In genomic region chr6:135181333-135182119, GRCh38 we compare ENCODE assay signal across 8 cellular contexts. TPM values are rescaled to one million over a fixed set of nuclear protein-coding genes. Genes with fewer than 3 reads are reported as not detected.
DNase-seq lines count a peak whose midpoint lies in the region; ATAC-seq and TF ChIP-seq lines count a peak whose summit lies in the region.

No MANE protein-coding gene starts in this region.

- ATAC-seq in HG02970 (IDR thresholded peaks at IDR 0.05; ENCODE audit: low FRiP score, unreplicated experiment) (peak; percentile 9), HG03045 (IDR thresholded peaks at IDR 0.05; ENCODE audit: unreplicated experiment) (no peak)

- no peak for TF ChIP-seq CTCF in GM13976 (IDR thresholded peaks at IDR 0.05; ENCODE audit: borderline replicate concordance, control extremely low read depth, extremely low read depth, insufficient read depth, missing control alignments)

- H3K4me3 ChIP-seq in mononuclear cell (ENCODE audit: low read length) = peak overlapping the region; percentile 78

- no peaks in the 10 kb centered on the region for H3K27me3 ChIP-seq in mononuclear cell (ENCODE audit: insufficient read depth, low read length)

- no peaks in the 10 kb centered on the region for H3K9me3 ChIP-seq in mononuclear cell (ENCODE audit: low read depth, low read length)

- DNase-seq in DMS53 (lab: John Stamatoyannopoulos, UW) (peak; percentile 71), SK-N-DZ (ENCODE audit: low spot score) (peak; percentile 35), dermis blood vessel endothelial cell (peak; percentile 24), AG20443 (ENCODE audit: low spot score) (no peak), GM13976 (ENCODE audit: low spot score) (no peak)

- H3K4me1 ChIP-seq in mononuclear cell (ENCODE audit: insufficient read depth, low read length) = peaks cover 37% of the 10 kb centered on the region

- in situ Hi-C loops in GM13976 (cut with MboI; ENCODE audit: low sequenced_read_pairs, unreplicated experiment) = loop anchor here (25.0 kb wide), 1 partner anchor 256 kb away; no protein-coding TSS in a partner anchor

RNA-seq across cellular contexts. Expression of gene MYB, which starts 0.4 kb away (rescaled TPM):
- polyA plus RNA-seq in SK-N-DZ (2014; cell fraction: cytosol; rRNA removed) = 6.8 and 7.2 TPM in 2 replicates
- polyA plus RNA-seq in SK-N-DZ (2014; cell fraction: nucleus; rRNA removed) = 6.3 and 7.1 TPM in 2 replicates
- total RNA-seq in dermis blood vessel endothelial cell = 0.17 and 0.19 TPM in 2 replicates
- total RNA-seq in mononuclear cell = 4.8 TPM

Comparison
In these comparisons a context has a peak if more than half of its experiments do, and no peak if none do; other contexts are left out.
1. DNase-seq: peak in DMS53 (single experiment), SK-N-DZ (single experiment) and dermis blood vessel endothelial cell (single experiment); none in AG20443 (single experiment) and GM13976 (single experiment).